17 cellular contexts compared by ENCODE assay signal in the genomic region with DNA sequence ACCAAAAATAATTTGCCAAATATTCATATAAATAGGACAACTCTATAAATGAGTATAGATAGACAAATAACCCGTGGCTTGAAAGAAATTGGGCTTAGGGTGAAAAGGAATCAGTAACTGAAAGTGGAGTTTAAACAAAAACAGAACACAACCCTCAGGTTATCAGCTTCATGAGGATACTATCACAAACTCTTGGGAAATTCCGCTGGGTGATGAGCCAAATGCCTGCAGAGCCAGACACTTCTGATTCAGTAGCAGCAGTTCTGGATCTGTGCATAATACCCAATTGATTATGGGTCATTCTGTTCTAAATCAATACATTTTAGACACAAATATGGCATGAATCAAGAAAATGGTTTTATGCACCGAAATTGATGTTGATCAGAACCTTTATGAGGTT.
DNase-seq lines count a peak whose midpoint lies in the region; ATAC-seq, FAIRE-seq and TF ChIP-seq lines count a peak whose summit lies in the region.
"Had no signal": no experiment of that assay in that cellular context is flagged by ENCODE, and none has a peak within 500 bp of the region (broad histone marks: within the 10 kb centered on the region; RNA-seq: fewer than 3 reads in every experiment).

No MANE protein-coding gene starts in this region.

- intact Hi-C loops in GM12878 (cut with micrococcal nuclease; ENCODE audit: unreplicated experiment), result no loop called here
- intact Hi-C loops in Right ventricle myocardium inferior (cut with DNase I), result no loop called here

- H3K27me3 ChIP-seq in SK-N-SH (ENCODE audit: insufficient read depth) (no peaks in the 10 kb centered on the region), GM12878 (replicated peaks in 1 of 2; ENCODE audit: control insufficient read depth in 2 of 2, insufficient read depth in 2 of 2, low read length in 1 of 2) (no peaks in the 10 kb centered on the region)

- RAD21 ChIA-PET in GM12878 (lab: Charles Lee; ENCODE audit: unreplicated experiment), result interaction anchor here (2.1 kb wide), 1 partner anchor 42 kb away, joined by 7 read pairs; no protein-coding TSS in a partner anchor

- H3F3A ChIP-seq in SK-N-SH (replicated peaks; ENCODE audit: insufficient read depth), result no peaks in the 10 kb centered on the region

- no peak for FAIRE-seq in GM12878 (lab: Jason Lieb, UNC)
- FAIRE-seq: GM19239, H54 had no signal

- POLR2A ChIA-PET in SK-N-SH (lab: Yijun Ruan, JAX) (no interaction called here), GM12878 (lab: Charles Lee) (interaction anchor here (0.6 to 0.8 kb wide), 2 partner anchors 12 to 25 kb away, joined by 3 to 4 read pairs; no protein-coding TSS in a partner anchor)

- H3K36me3 ChIP-seq in SK-N-SH (replicated peaks in 1 of 2; ENCODE audit: control insufficient read depth in 1 of 2, insufficient read depth in 2 of 2, low read length in 1 of 2) (no peaks in the 10 kb centered on the region), GM12878 (ENCODE audit: control insufficient read depth in 2 of 2, insufficient read depth in 2 of 2, low read length in 1 of 2) (peaks cover 0 to 2% of the 10 kb centered on the region in 2 experiments; a peak in 2 of 4 replicates)
- H3K36me3 ChIP-seq: HAP-1 had no signal

- H4K20me1 ChIP-seq in SK-N-SH (ENCODE audit: insufficient read depth) (no peaks in the 10 kb centered on the region), GM12878 (ENCODE audit: control insufficient read depth, insufficient read depth) (no peaks in the 10 kb centered on the region)

- ATAC-seq in GM12878 (peak; percentile 38), left lobe of liver (peak; percentile 69), GM19328 (IDR thresholded peaks at IDR 0.05; ENCODE audit: unreplicated experiment) (no peak), Right ventricle myocardium inferior (no peak), HG03159 (IDR thresholded peaks at IDR 0.05; ENCODE audit: unreplicated experiment) (no peak)

- peaks cover 0 to 3% of the 10 kb centered on the region in 2 experiments; a peak in 2 of 4 replicates for H3K4me1 ChIP-seq in SK-N-SH (ENCODE audit: control insufficient read depth in 1 of 2, insufficient read depth in 2 of 2, low read depth in 1 of 2, low read length in 1 of 2)
- no peaks in the 10 kb centered on the region for H3K4me1 ChIP-seq in GM12878 (ENCODE audit: control insufficient read depth, insufficient read depth, low read length)
- H3K4me1 ChIP-seq: Caco-2, HAP-1 had no signal

- TF ChIP-seq CTCF in SK-N-SH (IDR thresholded peaks at IDR 0.05), result no peak
- TF ChIP-seq CTCF in GM12878 (IDR thresholded peaks at IDR 0.05 in 2 of 3, conservative IDR thresholded peaks at IDR 0.05 in 1 of 3; ENCODE audit: control insufficient read depth in 2 of 3, extremely low read depth in 1 of 3, insufficient read depth in 1 of 3, low read depth in 3 of 3, low read length in 3 of 3), result no peak

- SMC1A ChIA-PET in GM12878 (lab: Charles Lee; ENCODE audit: uncharacterized antibody, unreplicated experiment), result interaction anchor here (0.9 to 3.1 kb wide), 9 partner anchors 10 to 170 kb away, joined by 3 to 19 read pairs (median 4); no protein-coding TSS in a partner anchor

- no peaks in the 10 kb centered on the region for H3K9me2 ChIP-seq in SK-N-SH

- TF ChIP-seq EP300 in SK-N-SH (IDR thresholded peaks at IDR 0.05; ENCODE audit: borderline replicate concordance in 1 of 2, low read depth in 1 of 2, low read length in 1 of 2) (peak in 1 of 2 experiments; percentile 34; a peak in 1 of 4 replicates), GM12878 (IDR thresholded peaks at IDR 0.05; ENCODE audit: borderline replicate concordance in 1 of 2, control insufficient read depth in 1 of 2, low read depth in 2 of 2, low read length in 2 of 2) (no peak)

- CTCF ChIA-PET in SK-N-SH (lab: Yijun Ruan, JAX) (interaction anchor here (0.6 to 1.3 kb wide), 3 partner anchors 16 to 216 kb away, joined by 3 to 5 read pairs (median 3); a partner anchor contains a TSS), GM12878 (lab: Yijun Ruan, JAX) (interaction anchor here (0.7 to 2.7 kb wide), 4 partner anchors 8 to 165 kb away, joined by 3 to 9 read pairs (median 4); no protein-coding TSS in a partner anchor)

- H3K79me2 ChIP-seq in SK-N-SH (ENCODE audit: insufficient read depth) (no peaks in the 10 kb centered on the region), GM12878 (ENCODE audit: control insufficient read depth, insufficient read depth, low read length) (peaks cover 5% of the 10 kb centered on the region)

- in situ Hi-C loops in G401 (cut with HindIII; ENCODE audit: low sequenced_read_pairs) (no loop called here), GM12878 (cut with MboI) (no loop called here)

- H2AFZ ChIP-seq in SK-N-SH (ENCODE audit: low read depth), result no peak overlapping the region
- H2AFZ ChIP-seq in GM12878 (ENCODE audit: control insufficient read depth, low read depth, low read length), result no peak overlapping the region

- TF ChIP-seq RAD21 in SK-N-SH (IDR thresholded peaks at IDR 0.05; ENCODE audit: low read length), result no peak
- TF ChIP-seq RAD21 in GM12878 (IDR thresholded peaks at IDR 0.05; ENCODE audit: insufficient read depth, low read depth, low read length), result no peak

- BruUV-seq in GM12878 (replicated peaks; lab: Mats Ljungman, UMichigan), result no TSS peak

- H3K4me3 ChIP-seq in SK-N-SH (ENCODE audit: low read depth in 2 of 2, low read length in 1 of 2), result no peak overlapping the region
- H3K4me3 ChIP-seq in GM12878, result no peak overlapping the region
- H3K4me3 ChIP-seq: HAP-1 had no signal

- no peak for TF ChIP-seq POLR2A in GM12878 (IDR thresholded peaks at IDR 0.05; ENCODE audit: low read depth, low read length)

- H3K9me3 ChIP-seq in SK-N-SH, result no peaks in the 10 kb centered on the region
- H3K9me3 ChIP-seq in GM12878 (replicated peaks; ENCODE audit: control insufficient read depth, insufficient read depth, low read length), result peaks cover 18% of the 10 kb centered on the region
- H3K9me3 ChIP-seq: Caco-2, HAP-1 had no signal

- peak; percentile 72 for DNase-seq in G401 (ENCODE audit: low spot score)
- DNase-seq in SK-N-SH, result peak; percentile 40
- DNase-seq in GM12878 (ENCODE audit: low read depth, low spot score), result no peak
- DNase-seq in left lobe of liver (ENCODE audit: low spot score), result no peak
- DNase-seq in Right ventricle myocardium inferior (ENCODE audit: missing footprints), result no peak
- DNase-seq: C1 segment of cervical spinal cord; Caco-2; CD4-positive, alpha-beta memory T cell; DMS79; EL; GOT3; HFFc6 had no signal

- H3K9ac ChIP-seq in SK-N-SH (no peak overlapping the region), GM12878 (ENCODE audit: control insufficient read depth, insufficient read depth, low read length) (no peak overlapping the region)

- 46% methylated on average over 3 of the region's 3 CpGs for WGBS in SK-N-SH (ENCODE audit: low lambda C conversion rate)
- WGBS in GM12878 (ENCODE audit: insufficient coverage, insufficient replicate concordance, low lambda C conversion rate, missing lambda C conversion rate), result 35% methylated on average over 3 of the region's 3 CpGs

- H3K27ac ChIP-seq in SK-N-SH (ENCODE audit: low read depth in 2 of 2, low read length in 1 of 2) (peak overlapping the region in 1 of 2 experiments; percentile 28; a peak in 1 of 4 replicates), GM12878 (ENCODE audit: control insufficient read depth, insufficient read depth) (no peak overlapping the region)

- no peak overlapping the region for H3K4me2 ChIP-seq in SK-N-SH
- no peak overlapping the region for H3K4me2 ChIP-seq in GM12878 (ENCODE audit: control insufficient read depth, insufficient read depth)

TF ChIP-seq in SK-N-SH, 30 proteins besides CTCF, POLR2A, EP300 and RAD21:
- TF ChIP-seq MEF2A (IDR thresholded peaks at IDR 0.05; ENCODE audit: borderline replicate concordance, low read depth) (no peak), TCF12 (IDR thresholded peaks at IDR 0.05) (no peak), RCOR1 (IDR thresholded peaks at IDR 0.05; ENCODE audit: low read length) (peak; percentile 89)
TF ChIP-seq in SK-N-SH: peak in this region for 1.

TF ChIP-seq in GM12878, 131 proteins besides CTCF, POLR2A, EP300 and RAD21 (continues in another document):
- TF ChIP-seq, protein P1, sequence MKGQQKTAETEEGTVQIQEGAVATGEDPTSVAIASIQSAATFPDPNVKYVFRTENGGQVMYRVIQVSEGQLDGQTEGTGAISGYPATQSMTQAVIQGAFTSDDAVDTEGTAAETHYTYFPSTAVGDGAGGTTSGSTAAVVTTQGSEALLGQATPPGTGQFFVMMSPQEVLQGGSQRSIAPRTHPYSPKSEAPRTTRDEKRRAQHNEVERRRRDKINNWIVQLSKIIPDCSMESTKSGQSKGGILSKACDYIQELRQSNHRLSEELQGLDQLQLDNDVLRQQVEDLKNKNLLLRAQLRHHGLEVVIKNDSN (IDR thresholded peaks at IDR 0.05; ENCODE audit: borderline replicate concordance, extremely low read length, insufficient read depth, low read depth, low read length), result no peak
- TF ChIP-seq FOS (IDR thresholded peaks at IDR 0.05; ENCODE audit: borderline replicate concordance, extremely low read depth, insufficient read length), result no peak
- TF ChIP-seq KDM1A (IDR thresholded peaks at IDR 0.05; ENCODE audit: borderline replicate concordance), result no peak
- TF ChIP-seq TARDBP (IDR thresholded peaks at IDR 0.05; ENCODE audit: borderline replicate concordance), result no peak
- TF ChIP-seq NR2C1 (IDR thresholded peaks at IDR 0.05), result no peak
- TF ChIP-seq SUZ12 (IDR thresholded peaks at IDR 0.05; ENCODE audit: unreplicated experiment), result no peak
- no peak for TF ChIP-seq EGR1 (IDR thresholded peaks at IDR 0.05; ENCODE audit: borderline replicate concordance in 1 of 2, low read depth in 2 of 2, low read length in 2 of 2)
- no peak for TF ChIP-seq SPI1 (IDR thresholded peaks at IDR 0.05; ENCODE audit: borderline replicate concordance, insufficient read depth, low read depth, low read length)
- TF ChIP-seq MTA2 (IDR thresholded peaks at IDR 0.05; ENCODE audit: low read depth), result no peak
- no peak for TF ChIP-seq KLF5 (IDR thresholded peaks at IDR 0.05; ENCODE audit: partially characterized antibody)
- TF ChIP-seq HDAC6 (IDR thresholded peaks at IDR 0.05; ENCODE audit: unreplicated experiment), result no peak
- no peak for TF ChIP-seq WRNIP1 (IDR thresholded peaks at IDR 0.05; ENCODE audit: borderline replicate concordance, low read depth, low read length)
- TF ChIP-seq MEF2B (IDR thresholded peaks at IDR 0.05; ENCODE audit: partially characterized antibody, poor library complexity, severe bottlenecking), result no peak
- no peak for TF ChIP-seq HCFC1 (IDR thresholded peaks at IDR 0.05; ENCODE audit: low read length)

Comparison
In these comparisons a context has a peak if more than half of its experiments do, and no peak if none do; other contexts are left out.
1. DNase-seq: peak in G401 (single experiment) and SK-N-SH (single experiment); none in GM12878 (single experiment), left lobe of liver (single experiment) and Right ventricle myocardium inferior (single experiment).
2. ATAC-seq: peak in GM12878 (single experiment) and left lobe of liver (single experiment); none in GM19328 (single experiment), Right ventricle myocardium inferior (single experiment) and HG03159 (single experiment).